ENCODE assay signal across 8 cellular contexts in the genomic region with DNA sequence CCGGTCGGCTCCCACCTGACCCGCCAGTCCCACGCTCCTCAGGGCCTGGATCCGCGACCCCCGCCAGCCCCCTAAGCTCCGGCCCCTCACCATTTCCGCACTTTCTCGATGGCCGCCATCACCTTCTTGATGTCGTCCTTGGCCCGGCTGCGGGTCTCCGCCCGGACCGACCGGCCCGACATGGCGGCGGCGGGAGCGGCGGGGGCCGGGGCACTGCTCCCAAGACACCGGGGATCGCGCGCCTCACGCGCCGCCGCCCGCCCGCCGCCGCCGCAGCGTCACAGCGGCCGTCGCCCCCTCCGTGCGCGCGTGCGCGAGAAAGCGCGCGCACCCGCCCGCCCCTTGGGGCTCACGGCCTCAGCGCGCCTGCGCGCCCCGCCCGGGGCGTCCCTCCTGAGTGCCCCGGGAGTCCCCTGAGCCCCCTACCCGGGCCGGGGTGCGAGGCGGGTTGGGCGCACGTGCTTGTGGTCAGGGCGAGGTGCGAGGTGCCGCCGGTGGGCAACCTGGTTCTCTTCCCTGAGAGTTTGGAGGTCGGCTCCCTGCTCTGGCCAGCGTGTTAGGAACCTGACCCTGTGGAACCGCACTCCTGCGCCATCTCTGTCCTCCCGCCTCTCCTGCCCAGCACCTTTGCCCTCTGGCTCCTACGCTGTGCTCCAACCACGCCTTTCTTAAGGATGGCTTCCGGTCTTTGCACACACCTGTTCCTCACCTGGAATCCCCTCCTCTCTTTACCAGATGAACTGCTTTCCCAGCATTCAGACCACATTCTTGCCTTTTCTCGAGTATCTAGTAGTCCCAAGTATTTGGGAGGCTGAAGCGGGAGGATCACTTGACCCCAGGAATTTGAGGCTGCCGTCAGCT. TPM values are rescaled to one million over a fixed set of nuclear protein-coding genes. Genes with fewer than 3 reads are reported as not detected.
DNase-seq lines count a peak whose midpoint lies in the region; ATAC-seq and TF ChIP-seq lines count a peak whose summit lies in the region.

BCL7B (minus strand) TSS at position 294 of the 861 bp plus-strand sequence; CDS start at position 182, 112 bp downstream.

- no peaks in the 10 kb centered on the region for H3K36me3 ChIP-seq in neural progenitor cell
- H3K36me3 ChIP-seq in stomach smooth muscle (ENCODE audit: control insufficient read depth in 2 of 2, insufficient read depth in 2 of 2, low read length in 2 of 2), result peaks cover 0 to 3% of the 10 kb centered on the region in 2 donors

- DNase-seq in D341Med (ENCODE audit: low spot score) (peak; percentile 99), GM20000 (ENCODE audit: low spot score) (peak; percentile 97), HUDEP-2 (lab: John Stamatoyannopoulos, UW; ENCODE audit: unreplicated experiment in 76 of 76) (peak in 70 of 76 experiments; percentile 1 to 84 (median 56)), activated gamma-delta T cell treated with Interleukin-2 at 50 U/mL for 16 hours (peak; percentile 73), foreskin keratinocyte (peak in 1 of 2 donors; percentile 48), neural progenitor cell (ENCODE audit: low spot score) (peak; percentile 88)

- H3K36me3 Mint-ChIP-seq in neural progenitor cell, result peaks cover 2% of the 10 kb centered on the region

- H2AFZ ChIP-seq in neural progenitor cell (replicated peaks), result peak within 1 kb of the TSS; percentile 88

- H3K27ac ChIP-seq in foreskin keratinocyte (peak within 1 kb of the TSS; percentile 97), neural progenitor cell (peak within 1 kb of the TSS; percentile 100), stomach smooth muscle (ENCODE audit: low read length) (peak within 1 kb of the TSS; percentile 93)

- ATAC-seq in foreskin keratinocyte, result peak; percentile 35

- H4K20me1 ChIP-seq in neural progenitor cell (ENCODE audit: low read depth), result peaks cover 16% of the 10 kb centered on the region

- TF ChIP-seq CTCF in GM20000 (IDR thresholded peaks at IDR 0.05; ENCODE audit: extremely low read depth, missing control alignments) (no peak), foreskin keratinocyte (conservative IDR thresholded peaks at IDR 0.05) (no peak), neural progenitor cell (IDR thresholded peaks at IDR 0.05) (no peak)

- peak within 1 kb of the TSS; percentile 89 for H3K4me2 ChIP-seq in neural progenitor cell

- peak within 1 kb of the TSS; percentile 87 for H3K9ac ChIP-seq in neural progenitor cell
- H3K9ac ChIP-seq in stomach smooth muscle (ENCODE audit: low read length in 2 of 2), result peak within 1 kb of the TSS; percentile 68 to 91

- H3K27ac Mint-ChIP-seq in neural progenitor cell, result peak within 1 kb of the TSS; percentile 96

- peaks cover 43% of the 10 kb centered on the region for H3K79me2 ChIP-seq in neural progenitor cell (ENCODE audit: low read depth)

- H3K27me3 Mint-ChIP-seq in neural progenitor cell (ENCODE audit: insufficient read depth, low read depth), result peaks cover 14% of the 10 kb centered on the region

- H3K9me3 ChIP-seq in neural progenitor cell (ENCODE audit: low read depth) (no peaks in the 10 kb centered on the region), stomach smooth muscle (ENCODE audit: control insufficient read depth in 2 of 2, low read length in 2 of 2) (no peaks in the 10 kb centered on the region)

- TF ChIP-seq POLR2A in Raji (IDR thresholded peaks at IDR 0.05; ENCODE audit: insufficient read depth, low read depth, low read length), result peak; percentile 31

- H3K27me3 ChIP-seq in foreskin keratinocyte (no peaks in the 10 kb centered on the region), neural progenitor cell (peaks cover 25% of the 10 kb centered on the region), stomach smooth muscle (ENCODE audit: control insufficient read depth in 1 of 2, insufficient read depth in 2 of 2, low read length in 2 of 2) (no peaks in the 10 kb centered on the region)

- H3K4me1 ChIP-seq in foreskin keratinocyte, result peaks cover 12% of the 10 kb centered on the region
- H3K4me1 ChIP-seq in neural progenitor cell, result no peaks in the 10 kb centered on the region
- H3K4me1 ChIP-seq in stomach smooth muscle (ENCODE audit: control insufficient read depth, insufficient read depth, low read length), result peaks cover 23% of the 10 kb centered on the region

- peaks cover 3% of the 10 kb centered on the region for H3K9me3 Mint-ChIP-seq in neural progenitor cell

- peaks cover 20% of the 10 kb centered on the region for H3K4me1 Mint-ChIP-seq in neural progenitor cell

- H3K4me3 ChIP-seq in neural progenitor cell (peak within 1 kb of the TSS; percentile 87), stomach smooth muscle (ENCODE audit: low read length in 2 of 2) (peak within 1 kb of the TSS; percentile 91)

- H3F3A ChIP-seq in neural progenitor cell (ENCODE audit: low read depth), result peaks cover 23% of the 10 kb centered on the region

- peak within 1 kb of the TSS; percentile 94 for H3K4me3 Mint-ChIP-seq in neural progenitor cell

RNA-seq across cellular contexts. Expression of gene BCL7B, which starts in this region (rescaled TPM):
- total RNA-seq in foreskin keratinocyte (40.9 and 45.4 TPM in 2 replicates), neural progenitor cell (ENCODE audit: low replicate concordance) (10.4 and 29.9 TPM in 2 replicates)
- polyA plus RNA-seq in foreskin keratinocyte, result 52.8 and 57.8 TPM in 2 replicates
